ENCODE assay signal across 8 cellular contexts in the genomic region with DNA sequence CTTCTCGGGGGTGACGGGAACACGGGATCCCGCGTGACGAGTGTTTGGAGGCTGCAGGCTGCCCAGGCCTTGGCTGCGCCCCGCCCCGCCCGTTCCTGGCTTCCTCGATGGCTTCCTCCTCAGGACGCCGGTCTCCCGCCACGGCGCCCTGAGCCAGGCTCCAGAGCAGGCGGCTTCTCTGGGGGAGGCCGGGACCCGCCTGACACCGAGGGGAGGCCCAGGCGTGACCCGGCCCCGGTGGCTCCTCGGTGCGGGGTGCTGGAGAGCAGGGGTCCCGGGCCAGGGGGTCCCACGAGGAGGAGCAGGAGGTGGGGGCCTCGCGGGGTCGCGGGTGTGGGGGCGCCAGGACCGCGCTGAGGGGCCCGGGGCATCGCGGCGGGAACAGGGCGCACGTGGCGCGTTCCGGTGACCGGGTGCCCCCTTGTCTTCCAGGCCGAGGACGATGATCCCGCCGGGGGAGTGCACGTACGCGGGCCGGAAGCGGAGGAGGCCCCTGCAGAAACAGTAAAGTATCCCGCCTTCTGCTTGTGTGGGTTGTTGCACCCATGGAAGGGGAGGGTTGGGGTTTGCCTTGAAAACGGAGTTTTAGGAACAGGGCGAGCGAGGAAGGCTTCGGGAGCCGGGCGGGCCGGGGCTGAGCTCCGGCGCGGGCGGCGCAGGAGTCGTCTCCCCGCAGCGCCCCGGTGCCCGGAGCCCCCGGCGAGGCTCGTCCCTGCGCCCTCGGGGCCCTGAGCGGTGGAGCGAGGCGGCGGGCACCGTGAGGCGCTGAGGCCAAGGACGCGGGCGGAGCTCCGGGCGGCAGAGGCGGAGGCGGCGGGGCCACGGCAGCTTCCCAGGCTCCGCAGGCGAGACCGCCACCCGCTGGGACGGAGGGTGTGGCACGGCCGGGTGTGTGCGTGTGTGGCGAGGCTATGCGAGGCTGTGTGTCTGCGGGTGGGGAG. TPM values are rescaled to one million over a fixed set of nuclear protein-coding genes. Genes with fewer than 3 reads are reported as not detected.
DNase-seq lines count a peak whose midpoint lies in the region; ATAC-seq and TF ChIP-seq lines count a peak whose summit lies in the region.

No MANE protein-coding gene starts in this region.

- no peaks in the 10 kb centered on the region for H3K9me3 Mint-ChIP-seq in activated T-cell treated with anti-CD3 and anti-CD28 coated beads, Interleukin-2, amount 50 U/mL, for 72 hours

- no peak overlapping the region for H3K27ac Mint-ChIP-seq in activated T-cell treated with anti-CD3 and anti-CD28 coated beads, Interleukin-2, amount 50 U/mL, for 72 hours

- H3K4me2 ChIP-seq in trophoblast cell (ENCODE audit: low read length) = peak overlapping the region; percentile 52

- H3K4me1 Mint-ChIP-seq in activated T-cell treated with anti-CD3 and anti-CD28 coated beads, Interleukin-2, amount 50 U/mL, for 72 hours (ENCODE audit: low read depth) = peaks cover 36% of the 10 kb centered on the region

- H2BK120ac ChIP-seq in trophoblast cell (ENCODE audit: insufficient read depth, low read length, poor library complexity) = no peak overlapping the region

- no peak overlapping the region for H2AK5ac ChIP-seq in trophoblast cell (ENCODE audit: low read length)

- H3K4me1 ChIP-seq in foreskin keratinocyte (no peaks in the 10 kb centered on the region), trophoblast cell (ENCODE audit: control insufficient read depth in 1 of 2, insufficient read depth in 2 of 2, low read length in 2 of 2) (peaks cover 0 to 3% of the 10 kb centered on the region in 2 experiments)

- H3K23ac ChIP-seq in trophoblast cell (ENCODE audit: low read length) = no peak overlapping the region

- peak overlapping the region; percentile 20 for H2AFZ ChIP-seq in trophoblast cell (ENCODE audit: insufficient read depth, low read length, poor library complexity)

- no peak overlapping the region for H4K12ac ChIP-seq in trophoblast cell (ENCODE audit: low read depth, low read length)

- no peak overlapping the region for H3K18ac ChIP-seq in trophoblast cell (ENCODE audit: low read length)

- H3K27ac ChIP-seq in foreskin keratinocyte (no peak overlapping the region), trophoblast cell (ENCODE audit: low read depth, low read length) (no peak overlapping the region)

- H3K9ac ChIP-seq in trophoblast cell (ENCODE audit: low read length) = no peak overlapping the region

- peak; percentile 89 to 90 for ATAC-seq in activated T-cell treated with anti-CD3 and anti-CD28 coated beads, Interleukin-2, amount 50 U/mL, for 72 hours (replicated peaks in 1 of 2)
- ATAC-seq in foreskin keratinocyte (peak; percentile 82), HG03095 (IDR thresholded peaks at IDR 0.05; ENCODE audit: unreplicated experiment) (no peak)

- peaks cover 6 to 23% of the 10 kb centered on the region in 2 donors for H3K36me3 Mint-ChIP-seq in activated T-cell treated with anti-CD3 and anti-CD28 coated beads, Interleukin-2, amount 50 U/mL, for 72 hours (ENCODE audit: insufficient read depth in 2 of 2)

- H3K27me3 ChIP-seq in foreskin keratinocyte (peaks cover 41% of the 10 kb centered on the region), trophoblast cell (ENCODE audit: insufficient read depth, low read length) (peaks cover 3% of the 10 kb centered on the region)

- H3K79me1 ChIP-seq in trophoblast cell (ENCODE audit: low read length) = no peaks in the 10 kb centered on the region

- H3K9me3 ChIP-seq in trophoblast cell (ENCODE audit: insufficient read depth, low read depth, low read length) = peaks cover 16% of the 10 kb centered on the region

- peak overlapping the region; percentile 73 to 87 for H3K4me3 Mint-ChIP-seq in activated T-cell treated with anti-CD3 and anti-CD28 coated beads, Interleukin-2, amount 50 U/mL, for 72 hours

- H2BK5ac ChIP-seq in trophoblast cell (ENCODE audit: low read depth, low read length, poor library complexity) = no peak overlapping the region

- peak overlapping the region; percentile 68 for H4K8ac ChIP-seq in trophoblast cell (ENCODE audit: low read depth, low read length)

- H3K36me3 ChIP-seq in trophoblast cell (ENCODE audit: control insufficient read depth in 1 of 2, insufficient read depth in 2 of 2, low read length in 2 of 2) = no peaks in the 10 kb centered on the region

- TF ChIP-seq CTCF in foreskin keratinocyte (conservative IDR thresholded peaks at IDR 0.05) = peak; percentile 21

- H2BK12ac ChIP-seq in trophoblast cell (ENCODE audit: low read length) = no peak overlapping the region

- no CpG with 5 or more reads among the region's 102 CpGs for WGBS in trophoblast cell (ENCODE audit: extremely low coverage, insufficient coverage, insufficient read length)

- H4K91ac ChIP-seq in trophoblast cell (ENCODE audit: low read depth, low read length) = peak overlapping the region; percentile 34

- no peaks in the 10 kb centered on the region for H3K79me2 ChIP-seq in trophoblast cell (ENCODE audit: control insufficient read depth, insufficient read depth, low read length, poor library complexity)

- peak; percentile 59 for DNase-seq in activated naive CD4-positive, alpha-beta T cell treated with Interleukin-2 at 50 U/mL for 16 hours
- no peak for DNase-seq in activated naive CD4-positive, alpha-beta T cell (lab: John Stamatoyannopoulos, UW)
- DNase-seq in LoVo (ENCODE audit: low spot score) (peak; percentile 91), foreskin keratinocyte (no peak), trophoblast cell (peak; percentile 23 to 64), UCSD-AML1 (lab: John Stamatoyannopoulos, UW; ENCODE audit: unreplicated experiment) (no peak)
- peak; percentile 78 to 79 for DNase-seq in activated T-cell treated with anti-CD3 and anti-CD28 coated beads, Interleukin-2, amount 50 U/mL, for 72 hours

- H3K27me3 Mint-ChIP-seq in activated T-cell treated with anti-CD3 and anti-CD28 coated beads, Interleukin-2, amount 50 U/mL, for 72 hours (ENCODE audit: low read depth) = peaks cover 15% of the 10 kb centered on the region

- H3K4ac ChIP-seq in trophoblast cell (ENCODE audit: low read depth, low read length) = no peak overlapping the region

- peak overlapping the region; percentile 30 for H3K4me3 ChIP-seq in trophoblast cell (ENCODE audit: low read depth, low read length)

- H3K14ac ChIP-seq in trophoblast cell (ENCODE audit: low read length) = peak overlapping the region; percentile 31

RNA-seq across cellular contexts. Expression of a gene that starts 22.2 kb away (rescaled TPM):
- total RNA-seq in activated T-cell treated with anti-CD3 and anti-CD28 coated beads, Interleukin-2, amount 50 U/mL, for 72 hours = 10 to 100 TPM; 56.0 to 82.2 TPM
- total RNA-seq in foreskin keratinocyte = 0.18 and 0.31 TPM in 2 replicates
- polyA plus RNA-seq in foreskin keratinocyte = 0.06 and 0.07 TPM in 2 replicates
- 1.1 and 1.3 TPM in 2 replicates for polyA plus RNA-seq in trophoblast cell (2013)

Comparison
In these comparisons a context has a peak if more than half of its experiments do, and no peak if none do; other contexts are left out.
1. DNase-seq: peak in activated naive CD4-positive, alpha-beta T cell treated with Interleukin-2 at 50 U/mL for 16 hours (single experiment), LoVo (single experiment), activated T-cell treated with anti-CD3 and anti-CD28 coated beads, Interleukin-2, amount 50 U/mL, for 72 hours (2 of 2) and trophoblast cell (2 of 2); none in activated naive CD4-positive, alpha-beta T cell (0 of 4), foreskin keratinocyte (0 of 2) and UCSD-AML1 (single experiment).
2. RNA of a gene that starts 22.2 kb away (total RNA-seq): 56.0 to 82.2 TPM in activated T-cell treated with anti-CD3 and anti-CD28 coated beads, Interleukin-2, amount 50 U/mL, for 72 hours; 0.18 to 0.31 TPM in foreskin keratinocyte; every median in the first group is over 10 times any median in the second.